ENCODE assay signal across 12 cellular contexts in genomic region chr7:84123903-84124573, GRCh38.
DNase-seq lines count a peak whose midpoint lies in the region; FAIRE-seq and TF ChIP-seq lines count a peak whose summit lies in the region.
"Had no signal": no experiment of that assay in that cellular context is flagged by ENCODE, and none has a peak within 500 bp of the region (broad histone marks: within the 10 kb centered on the region; RNA-seq: fewer than 3 reads in every experiment).

No MANE protein-coding gene starts in this region.

- TF ChIP-seq CTCF in WI38 (IDR thresholded peaks at IDR 0.05; ENCODE audit: low read depth, low read length) = no peak
- no peak for TF ChIP-seq CTCF in keratinocyte (optimal IDR thresholded peaks at IDR 0.05 in 1 of 3, IDR thresholded peaks at IDR 0.05 in 1 of 3, conservative IDR thresholded peaks at IDR 0.05 in 1 of 3; ENCODE audit: extremely low read depth in 1 of 3, insufficient read depth in 2 of 3, low read length in 3 of 3)

- H3K9ac ChIP-seq in keratinocyte (ENCODE audit: control insufficient read depth, extremely low read depth, insufficient read depth, low read length) = no peak overlapping the region
- H3K9ac ChIP-seq in skeletal muscle satellite cell (ENCODE audit: low read depth, low read length) = no peak overlapping the region

- DNase-seq in HT-29 (ENCODE audit: low spot score) (peak; percentile 61), keratinocyte (ENCODE audit: low read depth, low spot score) (no peak), LoVo (ENCODE audit: low spot score) (no peak), NCI-H187 treated with DMSO at 0.1 percent for 48 hours (lab: John Stamatoyannopoulos, UW) (no peak), NCI-H1417 (lab: John Stamatoyannopoulos, UW) (no peak)
- no peak for DNase-seq in stimulated activated CD4-positive, alpha-beta T cell treated with anti-CD3 and anti-CD28 coated beads, Interleukin-2, amount 100 ng/mL, for 24 hours
- DNase-seq: heart right ventricle, NCI-H524 treated with DMSO at 0.1 percent for 48 hours, psoas muscle had no signal

- no peaks in the 10 kb centered on the region for H3K4me1 ChIP-seq in keratinocyte (ENCODE audit: control insufficient read depth, extremely low read depth, insufficient read depth, low read length)
- peaks cover 15% of the 10 kb centered on the region for H3K4me1 ChIP-seq in skeletal muscle satellite cell (ENCODE audit: control insufficient read depth, insufficient read depth, low read length)

- H3K4me2 ChIP-seq in keratinocyte (ENCODE audit: control insufficient read depth, extremely low read depth, insufficient read depth, low read depth, low read length) (no peak overlapping the region), skeletal muscle satellite cell (ENCODE audit: low read length) (peak overlapping the region; percentile 36)

- H3K4me3 ChIP-seq in WI38 (ENCODE audit: low read depth, low read length) (peak overlapping the region; percentile 43), keratinocyte (ENCODE audit: control insufficient read depth in 2 of 3, extremely low read depth in 1 of 3, insufficient read depth in 2 of 3, low read depth in 1 of 3, low read length in 3 of 3) (no peak overlapping the region), skeletal muscle satellite cell (ENCODE audit: low read length) (no peak overlapping the region)
- H3K4me3 ChIP-seq: heart right ventricle, psoas muscle had no signal

- no peaks in the 10 kb centered on the region for H3K9me1 ChIP-seq in keratinocyte (ENCODE audit: control insufficient read depth, extremely low read depth, insufficient read depth, low read length)

- no peaks in the 10 kb centered on the region for H3K9me3 ChIP-seq in keratinocyte (ENCODE audit: control insufficient read depth, low read depth, low read length)
- H3K9me3 ChIP-seq in skeletal muscle satellite cell (replicated peaks; ENCODE audit: low read length) = no peaks in the 10 kb centered on the region
- H3K9me3 ChIP-seq: heart right ventricle, psoas muscle had no signal

- H3K27ac ChIP-seq in keratinocyte (ENCODE audit: control insufficient read depth, insufficient read depth, low read length) = no peak overlapping the region
- H3K27ac ChIP-seq: heart right ventricle, psoas muscle had no signal

- H3K27me3 ChIP-seq in keratinocyte (ENCODE audit: control insufficient read depth, extremely low read depth, insufficient read depth, low read length) (no peaks in the 10 kb centered on the region), skeletal muscle satellite cell (ENCODE audit: control insufficient read depth, insufficient read depth, low read length) (no peaks in the 10 kb centered on the region)
- H3K27me3 ChIP-seq: heart right ventricle had no signal

- H3K79me2 ChIP-seq in keratinocyte (ENCODE audit: control insufficient read depth, insufficient read depth, low read length) = no peaks in the 10 kb centered on the region

- FAIRE-seq in keratinocyte (lab: Jason Lieb, UNC) = no peak
- FAIRE-seq: bronchial epithelial cell had no signal

- peak overlapping the region; percentile 1 for H2AFZ ChIP-seq in keratinocyte (ENCODE audit: control insufficient read depth, low read length)

- H3K36me3 ChIP-seq in keratinocyte (ENCODE audit: control insufficient read depth in 2 of 2, extremely low read depth in 1 of 2, insufficient read depth in 2 of 2, low read length in 2 of 2) (no peaks in the 10 kb centered on the region), skeletal muscle satellite cell (ENCODE audit: insufficient read depth, low read length) (no peaks in the 10 kb centered on the region)
- H3K36me3 ChIP-seq: heart right ventricle had no signal

- no peaks in the 10 kb centered on the region for H4K20me1 ChIP-seq in keratinocyte (ENCODE audit: control insufficient read depth, extremely low read depth, insufficient read depth, low read length)

- dilution Hi-C loops in keratinocyte (cut with MboI; ENCODE audit: extremely low pct_ligation_motif_present, low sequenced_read_pairs) = no loop called here
